8 cellular contexts compared by ENCODE assay signal in the genomic region with DNA sequence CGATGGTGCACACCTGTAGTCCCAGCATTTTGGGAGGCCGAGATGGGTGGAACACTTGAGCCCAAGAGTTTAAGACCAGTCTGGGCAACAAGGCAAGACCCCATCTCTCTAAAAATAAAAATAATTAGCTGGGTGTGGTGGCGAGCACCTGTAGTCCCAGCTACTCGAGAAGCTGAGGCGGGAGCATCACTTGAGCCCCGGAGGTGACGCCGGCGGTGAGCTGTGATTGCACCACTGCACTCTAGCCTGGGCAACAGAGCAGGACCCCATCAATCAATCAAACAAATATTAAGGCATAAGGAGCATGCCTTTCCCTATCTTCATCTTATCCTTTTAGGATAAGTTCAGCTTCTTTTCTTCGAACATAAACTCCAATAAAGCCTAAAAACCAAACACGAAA. TPM values are rescaled to one million over a fixed set of nuclear protein-coding genes. Genes with fewer than 3 reads are reported as not detected.
DNase-seq lines count a peak whose midpoint lies in the region; ATAC-seq and TF ChIP-seq lines count a peak whose summit lies in the region.

No MANE protein-coding gene starts in this region.

- no peaks in the 10 kb centered on the region for H3K36me3 ChIP-seq in ES-I3 (ENCODE audit: insufficient read depth, low read length)
- H3K36me3 ChIP-seq in SJSA1 = peaks cover 6% of the 10 kb centered on the region; the same call in 1 of the 2 replicates
- H3K36me3 ChIP-seq in fibroblast of lung (ENCODE audit: control insufficient read depth, insufficient read depth, low read length) = no peaks in the 10 kb centered on the region

- H3K27me3 ChIP-seq in SJSA1 (replicated peaks) (no peaks in the 10 kb centered on the region), fibroblast of lung (ENCODE audit: control insufficient read depth, insufficient read depth, low read length) (no peaks in the 10 kb centered on the region)

- H3K4me1 ChIP-seq in ES-I3 (ENCODE audit: insufficient read depth, low read length) = peaks cover 4% of the 10 kb centered on the region
- peaks cover 16% of the 10 kb centered on the region for H3K4me1 ChIP-seq in SJSA1 (replicated peaks)
- peaks cover 3% of the 10 kb centered on the region for H3K4me1 ChIP-seq in fibroblast of lung (ENCODE audit: control insufficient read depth, extremely low read depth, insufficient read depth, low read length)

- ATAC-seq in HG03108 (IDR thresholded peaks at IDR 0.05; ENCODE audit: unreplicated experiment) = no peak

- H3K9ac ChIP-seq in ES-I3 (ENCODE audit: low read depth, low read length) = peak overlapping the region; percentile 97; the same call in 1 of the 2 replicates
- H3K9ac ChIP-seq in fibroblast of lung (ENCODE audit: insufficient read depth, low read length) = peak overlapping the region; percentile 50

- H3K4me2 ChIP-seq in fibroblast of lung (ENCODE audit: extremely low read depth, insufficient read depth, low read length) = peak overlapping the region; percentile 86

- no peaks in the 10 kb centered on the region for H3K79me2 ChIP-seq in fibroblast of lung (ENCODE audit: control insufficient read depth, insufficient read depth, low read length)

- H3K4me3 ChIP-seq in SJSA1 (peak overlapping the region; percentile 88), fibroblast of lung (replicated peaks in 1 of 4; ENCODE audit: control extremely low read depth in 1 of 4, insufficient read depth in 1 of 4, low read depth in 3 of 4, low read length in 4 of 4) (peak overlapping the region; percentile 67 to 91 (median 80))

- H2AFZ ChIP-seq in fibroblast of lung (ENCODE audit: low read length) = no peak overlapping the region

- no peaks in the 10 kb centered on the region for H4K20me1 ChIP-seq in fibroblast of lung (ENCODE audit: control insufficient read depth, extremely low read depth, insufficient read depth, low read length)

- DNase-seq in SJSA1 (ENCODE audit: low read depth in 1 of 2, low spot score in 2 of 2) (no peak), fibroblast of lung (ENCODE audit: low read depth in 2 of 2) (no peak), retina (peak; percentile 8), Ammon's horn (ENCODE audit: low spot score) (no peak), NCI-H2029 (lab: John Stamatoyannopoulos, UW) (no peak), AG08395 (ENCODE audit: low spot score) (no peak)

- TF ChIP-seq CTCF in fibroblast of lung (conservative IDR thresholded peaks at IDR 0.05 in 1 of 2, IDR thresholded peaks at IDR 0.05 in 1 of 2; ENCODE audit: low read depth in 1 of 2, low read length in 2 of 2) = no peak

- H3K27ac ChIP-seq in SJSA1 (no peak overlapping the region), fibroblast of lung (ENCODE audit: insufficient read depth, low read length) (no peak overlapping the region)

- no peaks in the 10 kb centered on the region for H3K9me3 ChIP-seq in ES-I3 (ENCODE audit: control insufficient read depth, insufficient read depth, low read length)
- H3K9me3 ChIP-seq in SJSA1 (replicated peaks) = no peaks in the 10 kb centered on the region
- no peaks in the 10 kb centered on the region for H3K9me3 ChIP-seq in fibroblast of lung (ENCODE audit: control insufficient read depth, insufficient read depth, low read depth, low read length)

RNA-seq across cellular contexts. Expression of gene WDSUB1, which starts 1.1 kb away (rescaled TPM):
- 8.4 and 9.9 TPM in 2 replicates for total RNA-seq in SJSA1 (2014; rRNA removed; shearing (Covaris generic))
- total RNA-seq in fibroblast of lung = 15.2 and 18.3 TPM in 2 replicates
- 5.8 and 7.5 TPM in 2 replicates for polyA plus RNA-seq in fibroblast of lung
- polyA plus RNA-seq in fibroblast of lung (2012) = 5.7 and 6.1 TPM in 2 replicates
- 1.6 and 5.0 TPM in 2 replicates for polyA minus RNA-seq in fibroblast of lung (ENCODE audit: low replicate concordance)
